10 cellular contexts compared by ENCODE assay signal in genomic region chr19:14413765-14414171, GRCh38. TPM values are rescaled to one million over a fixed set of nuclear protein-coding genes. Genes with fewer than 3 reads are reported as not detected.
DNase-seq lines count a peak whose midpoint lies in the region; ATAC-seq and TF ChIP-seq lines count a peak whose summit lies in the region.
"Had no signal": no experiment of that assay in that cellular context is flagged by ENCODE, and none has a peak within 500 bp of the region (broad histone marks: within the 10 kb centered on the region; RNA-seq: fewer than 3 reads in every experiment).

No MANE protein-coding gene starts in this region.

- H3K27ac Mint-ChIP-seq in CD4-positive, alpha-beta memory T cell = peak overlapping the region in 5 of 7 donors; percentile 42 to 94 (median 74)
- H3K27ac Mint-ChIP-seq in H9 = peak overlapping the region in 2 of 3 experiments; percentile 15 to 78; a peak in 1 of 7 replicates
- peak overlapping the region; percentile 33 to 91 (median 72) for H3K27ac Mint-ChIP-seq in naive thymus-derived CD8-positive, alpha-beta T cell
- H3K27ac Mint-ChIP-seq: progenitor cell of endocrine pancreas had no signal

- WGBS in H9 (ENCODE audit: extremely low coverage, insufficient read length, low lambda C conversion rate) = no CpG with 5 or more reads among the region's 3 CpGs

- no peak overlapping the region for H3K9ac ChIP-seq in H9 (ENCODE audit: extremely low read depth, insufficient read length, low read length)

- no peaks in the 10 kb centered on the region for H3K27me3 ChIP-seq in CD4-positive, alpha-beta memory T cell (ENCODE audit: insufficient read depth, low read length)
- H3K27me3 ChIP-seq in H9 (ENCODE audit: insufficient read depth, low read length) = no peaks in the 10 kb centered on the region
- H3K27me3 ChIP-seq: SJSA1 had no signal

- H2BK15ac ChIP-seq in H9 (ENCODE audit: low read depth, low read length) = no peak overlapping the region

- no peaks in the 10 kb centered on the region for H3K9me3 ChIP-seq in CD4-positive, alpha-beta memory T cell (ENCODE audit: control insufficient read depth in 1 of 2, low read length in 2 of 2)
- no peaks in the 10 kb centered on the region for H3K9me3 ChIP-seq in H9 (ENCODE audit: control insufficient read depth, low read depth, low read length)
- H3K9me3 ChIP-seq: SJSA1 had no signal

- CTCF ChIA-PET in CD4-positive, alpha-beta memory T cell (lab: Charles Lee; ENCODE audit: partially characterized antibody) = interaction anchor here (0.6 to 1.9 kb wide), 5 partner anchors 52 to 202 kb away, joined by 3 to 5 read pairs (median 3); no protein-coding TSS in a partner anchor

- POLR2A ChIA-PET in CD4-positive, alpha-beta memory T cell (lab: Charles Lee; ENCODE audit: partially characterized antibody) = interaction anchor here (0.7 to 2.4 kb wide), 8 partner anchors 8 to 277 kb away, joined by 3 to 9 read pairs (median 4); partner anchors contain the start of genes ADGRE5 and ASF1B
- POLR2A ChIA-PET in naive thymus-derived CD8-positive, alpha-beta T cell (lab: Charles Lee) = interaction anchor here (0.6 to 1.6 kb wide), 8 partner anchors 8 to 66 kb away, joined by 3 to 6 read pairs (median 4); no protein-coding TSS in a partner anchor

- H4K5ac ChIP-seq in H9 (ENCODE audit: insufficient read length, low read depth, low read length) = no peak overlapping the region

- H3K79me2 ChIP-seq in H9 (ENCODE audit: insufficient read depth, low read length) = peaks cover 43% of the 10 kb centered on the region

- H3K4me1 ChIP-seq in CD4-positive, alpha-beta memory T cell (ENCODE audit: insufficient read depth, low read length) = peaks cover 87% of the 10 kb centered on the region
- H3K4me1 ChIP-seq in H9 (ENCODE audit: insufficient read depth, low read length) = no peaks in the 10 kb centered on the region

- H2AFZ ChIP-seq in H9 (ENCODE audit: low read length) = no peak overlapping the region

- H2BK12ac ChIP-seq in H9 (ENCODE audit: insufficient read length, low read depth, low read length) = no peak overlapping the region

- no peaks in the 10 kb centered on the region for H3K27me3 Mint-ChIP-seq in CD4-positive, alpha-beta memory T cell
- H3K27me3 Mint-ChIP-seq in H9 (ENCODE audit: low read depth) = no peaks in the 10 kb centered on the region
- H3K27me3 Mint-ChIP-seq in naive thymus-derived CD8-positive, alpha-beta T cell = no peaks in the 10 kb centered on the region
- H3K27me3 Mint-ChIP-seq: progenitor cell of endocrine pancreas had no signal

- peaks cover 40% of the 10 kb centered on the region for H3K36me3 ChIP-seq in CD4-positive, alpha-beta memory T cell (ENCODE audit: insufficient read depth, low read length)

- no peak overlapping the region for H3K27ac ChIP-seq in CD4-positive, alpha-beta memory T cell (ENCODE audit: low read depth, low read length)
- H3K27ac ChIP-seq in H9 (ENCODE audit: insufficient read length, low read depth, low read length) (no peak overlapping the region), angular gyrus (ENCODE audit: low read depth, low read length) (peak overlapping the region; percentile 8)
- H3K27ac ChIP-seq: SJSA1 had no signal

- no peak overlapping the region for H3K4me3 ChIP-seq in CD4-positive, alpha-beta memory T cell (ENCODE audit: low read length in 2 of 2)
- H3K4me3 ChIP-seq: SJSA1 had no signal

- H3T11ph ChIP-seq in H9 (ENCODE audit: low read length) = no peak overlapping the region

- no peak overlapping the region for H3K4me2 ChIP-seq in H9 (ENCODE audit: insufficient read depth, insufficient read length, low read length)

- H3K79me1 ChIP-seq in H9 (ENCODE audit: insufficient read depth, low read depth, low read length, poor library complexity, severe bottlenecking) = peaks cover 8% of the 10 kb centered on the region

- H3K18ac ChIP-seq in H9 (ENCODE audit: insufficient read length, low read depth, low read length) = no peak overlapping the region

- H4K20me1 ChIP-seq in H9 (ENCODE audit: control insufficient read depth, insufficient read depth, insufficient read length) = no peaks in the 10 kb centered on the region

- H3K14ac ChIP-seq in H9 (ENCODE audit: insufficient read depth, low read length) = no peak overlapping the region

- H3K4me3 Mint-ChIP-seq in CD4-positive, alpha-beta memory T cell = peak overlapping the region in 4 of 8 donors; percentile 9 to 69 (median 46)
- H3K4me3 Mint-ChIP-seq in H9 = peak overlapping the region in 1 of 2 experiments; percentile 42; a peak in 2 of 5 replicates
- H3K4me3 Mint-ChIP-seq in naive thymus-derived CD8-positive, alpha-beta T cell = peak overlapping the region in 7 of 10 donors; percentile 24 to 82 (median 46)

- H3K36me3 Mint-ChIP-seq in CD4-positive, alpha-beta memory T cell = peaks cover 28 to 70% of the 10 kb centered on the region in 2 donors
- peaks cover 47 to 71% (median 71%) of the 10 kb centered on the region in 3 experiments for H3K36me3 Mint-ChIP-seq in H9 (ENCODE audit: insufficient read depth in 1 of 3, low read depth in 3 of 3)
- peaks cover 0 to 71% (median 10%) of the 10 kb centered on the region in 3 donors for H3K36me3 Mint-ChIP-seq in naive thymus-derived CD8-positive, alpha-beta T cell

- no peak for TF ChIP-seq CTCF in H9 (conservative IDR thresholded peaks at IDR 0.05)

- no peak overlapping the region for H2BK5ac ChIP-seq in H9 (ENCODE audit: insufficient read length, low read length)

- H3K56ac ChIP-seq in H9 (ENCODE audit: insufficient read length, low read depth, low read length) = no peak overlapping the region

- no peak overlapping the region for H2BK120ac ChIP-seq in H9 (ENCODE audit: low read depth, low read length, poor library complexity, severe bottlenecking)

- no peak overlapping the region for H4K8ac ChIP-seq in H9 (replicated peaks; ENCODE audit: insufficient read length, low read depth, low read length)

- H3K9me3 Mint-ChIP-seq in CD4-positive, alpha-beta memory T cell = peaks cover 0 to 2% (median 0%) of the 10 kb centered on the region in 8 donors
- H3K9me3 Mint-ChIP-seq in H9 = no peaks in the 10 kb centered on the region
- no peaks in the 10 kb centered on the region for H3K9me3 Mint-ChIP-seq in naive thymus-derived CD8-positive, alpha-beta T cell

- intact Hi-C loops in CD4-positive, alpha-beta memory T cell (cut with micrococcal nuclease) = no loop called here

- peaks cover 3% of the 10 kb centered on the region for H3K23me2 ChIP-seq in H9 (ENCODE audit: insufficient read length, low read depth, low read length, poor library complexity, severe bottlenecking)

- no peak for DNase-seq in CD4-positive, alpha-beta memory T cell
- no peak for DNase-seq in H9
- DNase-seq in naive thymus-derived CD8-positive, alpha-beta T cell = no peak
- DNase-seq in amygdala (lab: John Stamatoyannopoulos, UW) = no peak
- DNase-seq in NCI-H2171 (lab: John Stamatoyannopoulos, UW) = no peak
- DNase-seq in epidermal melanocyte (ENCODE audit: insufficient read length, low spot score) = no peak

- no peak overlapping the region for H3K4ac ChIP-seq in H9 (ENCODE audit: low read depth, low read length)

- no peak overlapping the region for H4K91ac ChIP-seq in H9 (ENCODE audit: insufficient read length, low read depth, low read length)

- no peak overlapping the region for H3K23ac ChIP-seq in H9 (ENCODE audit: insufficient read length, low read depth, low read length)

- H2BK20ac ChIP-seq in H9 (ENCODE audit: low read depth, low read length, poor library complexity, severe bottlenecking) = no peak overlapping the region

- peaks cover 42 to 92% (median 67%) of the 10 kb centered on the region in 4 donors for H3K4me1 Mint-ChIP-seq in CD4-positive, alpha-beta memory T cell
- H3K4me1 Mint-ChIP-seq in H9 = peaks cover 27 to 32% of the 10 kb centered on the region in 2 experiments
- peaks cover 26 to 70% (median 53%) of the 10 kb centered on the region in 4 donors for H3K4me1 Mint-ChIP-seq in naive thymus-derived CD8-positive, alpha-beta T cell

- ATAC-seq in naive thymus-derived CD8-positive, alpha-beta T cell = no peak
- ATAC-seq in GM18520 (IDR thresholded peaks at IDR 0.05; ENCODE audit: unreplicated experiment) = no peak

- no peak overlapping the region for H2AK5ac ChIP-seq in H9 (ENCODE audit: insufficient read length, low read length)

RNA-seq across cellular contexts. Expression of gene DDX39A, which starts 5.4 kb away (rescaled TPM):
- 100 to 1,000 TPM; 148 TPM for total RNA-seq in CD4-positive, alpha-beta memory T cell
- 100 to 1,000 TPM in 1 of 2 donors, 10 to 100 TPM in 1; 95.0 to 145 TPM for polyA plus RNA-seq in CD4-positive, alpha-beta memory T cell
- 137 and 145 TPM in 2 replicates for total RNA-seq in H9 (2021)
- 100 to 1,000 TPM; 158 to 165 TPM for total RNA-seq in naive thymus-derived CD8-positive, alpha-beta T cell
- 100 to 1,000 TPM in 2 of 3 donors, 10 to 100 TPM in 1; 96.0 to 136 (median 106) TPM for polyA plus RNA-seq in naive thymus-derived CD8-positive, alpha-beta T cell

RNA-seq across cellular contexts. Expression of gene PKN1, which starts 19.3 kb away (rescaled TPM):
- total RNA-seq in CD4-positive, alpha-beta memory T cell = 100 to 1,000 TPM; 189 to 205 TPM
- polyA plus RNA-seq in CD4-positive, alpha-beta memory T cell = 10 to 100 TPM; 41.5 to 87.6 TPM
- total RNA-seq in H9 (2021) = 149 and 159 TPM in 2 replicates
- 100 to 1,000 TPM; 188 to 200 TPM for total RNA-seq in naive thymus-derived CD8-positive, alpha-beta T cell
- 10 to 100 TPM; 45.5 to 96.6 (median 56.8) TPM for polyA plus RNA-seq in naive thymus-derived CD8-positive, alpha-beta T cell

RNA-seq across cellular contexts. Expression of gene ADGRE5, which starts 32.5 kb away (rescaled TPM):
- total RNA-seq in CD4-positive, alpha-beta memory T cell = 100 to 1,000 TPM; 170 to 173 TPM
- 100 to 1,000 TPM; 211 to 275 TPM for polyA plus RNA-seq in CD4-positive, alpha-beta memory T cell
- 0.96 and 0.97 TPM in 2 replicates for total RNA-seq in H9 (2021)
- total RNA-seq in naive thymus-derived CD8-positive, alpha-beta T cell = 100 to 1,000 TPM; 112 to 116 TPM
- polyA plus RNA-seq in naive thymus-derived CD8-positive, alpha-beta T cell = 100 to 1,000 TPM; 122 to 164 (median 158) TPM

Comparison
In these comparisons a context has a peak if more than half of its experiments do, and no peak if none do; other contexts are left out.
1. RNA of gene ADGRE5, which starts 32.5 kb away (total RNA-seq): 170 to 173 TPM in CD4-positive, alpha-beta memory T cell and 112 to 116 TPM in naive thymus-derived CD8-positive, alpha-beta T cell; 0.96 to 0.97 TPM in H9; every median in the first group is over 10 times any median in the second.
2. Peak in every context shown above with its lines, with median percentiles within 50 percentile points of each other: H3K27ac Mint-ChIP-seq.